ENCODE assay signal across 38 cellular contexts in the genomic region with DNA sequence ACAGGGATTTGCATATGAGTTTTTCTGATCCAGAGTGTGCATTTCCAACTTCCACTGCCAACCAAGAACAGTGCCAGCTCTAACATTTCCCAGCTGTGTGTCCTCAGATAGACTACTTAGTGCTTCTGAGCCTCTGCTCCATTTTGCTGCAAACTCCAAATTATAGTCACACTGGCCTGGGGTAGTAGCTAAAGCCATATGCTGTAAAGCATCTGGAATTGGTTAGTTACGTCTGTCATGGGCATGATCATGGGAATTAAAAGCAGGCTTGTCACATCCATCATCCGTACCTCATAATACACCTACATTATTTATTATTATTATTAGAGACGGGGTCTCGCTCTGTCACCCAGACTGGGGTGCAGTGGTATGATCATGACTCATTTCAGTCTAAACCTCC. TPM values are rescaled to one million over a fixed set of nuclear protein-coding genes. Genes with fewer than 3 reads are reported as not detected.
"Had no signal": no experiment of that assay in that cellular context is flagged by ENCODE, and none has a peak within 500 bp of the region (broad histone marks: within the 10 kb centered on the region; RNA-seq: fewer than 3 reads in every experiment).

No MANE protein-coding gene starts in this region.

- H3K27ac Mint-ChIP-seq: activated B cell treated with CpG ODN at 0.5 μM for 24 hours; activated CD4-positive, alpha-beta memory T cell treated with anti-CD3 and anti-CD28 coated beads for 36 hours; activated CD4-positive, alpha-beta T cell treated with anti-CD3 and anti-CD28 coated beads, Interleukin-2, amount 10 ng/mL, durations not matched to agents 24 days and 14 days; activated CD8-positive, alpha-beta T cell treated with anti-CD3 and anti-CD28 coated beads for 36 hours; activated naive CD4-positive, alpha-beta T cell treated with anti-CD3 and anti-CD28 coated beads for 36 hours; activated naive CD4-positive, alpha-beta T cell treated with anti-CD3 and anti-CD28 coated beads, Interleukin-2, amount 50 U/mL, for 72 hours; activated naive CD8-positive, alpha-beta T cell treated with anti-CD3 and anti-CD28 coated beads for 36 hours; activated T-cell treated with anti-CD3 and anti-CD28 coated beads, Interleukin-2, amount 50 U/mL, for 72 hours; activated T-helper 1 cell treated with anti-CD3 and anti-CD28 coated beads, Interleukin-12 subunit alpha, Interleukin-12 subunit beta, Interleukin-2, Interleukin-4 antibody, amounts not matched to agents 30 ng/mL and 10 ng/mL and 1 ng/mL, durations not matched to agents 14 hours and 24 hours and 36 hours; activated T-helper 17 cell treated with anti-CD3 and anti-CD28 coated beads, Interleukin-2, amount 50 U/mL, for 72 hours; T-helper 1 cell treated with Interleukin-12 subunit alpha and Interleukin-12 subunit beta and Interleukin-4 antibody, amounts not matched to agents 30 μg/mL and 1 μg/mL, for 36 hours; T-helper 2 cell treated with Interferon-gamma antibody and Interleukin-4, amounts not matched to agents 5 μg/mL and 100 μg/mL, for 36 hours had no signal

- ATAC-seq: activated CD8-positive, alpha-beta T cell treated with anti-CD3 and anti-CD28 coated beads for 36 hours; activated naive CD4-positive, alpha-beta T cell treated with anti-CD3 and anti-CD28 coated beads, Interleukin-2, amount 50 U/mL, for 72 hours; activated T-cell treated with anti-CD3 and anti-CD28 coated beads, Interleukin-2, amount 50 U/mL, for 4 hours; activated T-cell treated with anti-CD3 and anti-CD28 coated beads, Interleukin-2, amount 50 U/mL, for 72 hours; activated T-helper 17 cell treated with anti-CD3 and anti-CD28 coated beads, Interleukin-2, amount 50 U/mL, for 72 hours had no signal

- H3K27ac ChIP-seq: adrenal gland, ascending aorta, cardiac muscle cell, VCaP had no signal

- H3K27me3 Mint-ChIP-seq: brain had no signal

- H3K4me1 ChIP-seq: adrenal gland, ascending aorta had no signal

- H3K36me3 ChIP-seq: adrenal gland, ascending aorta, cardiac muscle cell had no signal

- H3K9me3 ChIP-seq: adrenal gland, ascending aorta had no signal

- H3K4me3 ChIP-seq: adrenal gland, ascending aorta, cardiac muscle cell had no signal

- H3K27me3 ChIP-seq: adrenal gland, ascending aorta had no signal

- DNase-seq: activated B cell treated with CpG ODN at 0.5 μM for 24 hours; activated CD4-positive, alpha-beta memory T cell treated with anti-CD3 and anti-CD28 coated beads for 36 hours; activated CD4-positive, alpha-beta T cell treated with anti-CD3 and anti-CD28 coated beads for 4 hours; activated CD4-positive, alpha-beta T cell treated with anti-CD3 and anti-CD28 coated beads, Interleukin-2, amount 10 ng/mL, durations not matched to agents 24 days and 14 days; activated CD4-positive, alpha-beta T cell treated with anti-CD3 and anti-CD28 coated beads, Interleukin-2, amount 50 U/mL, for 1 hour; activated CD4-positive, alpha-beta T cell treated with anti-CD3 and anti-CD28 coated beads, Interleukin-2, amount 50 U/mL, for 4 hours; activated CD4-positive, CD25-positive, alpha-beta regulatory T cell treated with anti-CD3 and anti-CD28 coated beads, Interleukin-2, amount 50 U/mL, for 72 hours; activated CD8-positive, alpha-beta memory T cell treated with anti-CD3 and anti-CD28 coated beads, Interleukin-2, amount 50 U/mL, for 48 hours; activated CD8-positive, alpha-beta T cell treated with anti-CD3 and anti-CD28 coated beads for 36 hours; activated effector memory CD4-positive, alpha-beta T cell treated with anti-CD3 and anti-CD28 coated beads, Interleukin-2, amount 50 U/mL, for 16 hours; activated gamma-delta T cell treated with Interleukin-2 at 50 U/mL for 16 hours; activated naive CD4-positive, alpha-beta T cell; activated naive CD4-positive, alpha-beta T cell treated with anti-CD3 and anti-CD28 coated beads for 36 hours; activated naive CD4-positive, alpha-beta T cell treated with anti-CD3 and anti-CD28 coated beads, Interleukin-2, amount 50 U/mL, for 16 hours; activated naive CD8-positive, alpha-beta T cell treated with anti-CD3 and anti-CD28 coated beads for 36 hours; activated T-cell treated with anti-CD3 and anti-CD28 coated beads, Interleukin-2, amount 50 U/mL, for 4 hours; activated T-cell treated with anti-CD3 and anti-CD28 coated beads, Interleukin-2, amount 50 U/mL, for 72 hours; adrenal gland; amygdala; anterior cingulate cortex; caudate nucleus; cerebellar nuclear complex; SW 1271; T-helper 1 cell; T-helper 2 cell; T-helper 9 cell had no signal

- H3K4me1 Mint-ChIP-seq: activated CD4-positive, alpha-beta T cell treated with anti-CD3 and anti-CD28 coated beads, Interleukin-2, amount 10 ng/mL, durations not matched to agents 24 days and 14 days; activated naive CD8-positive, alpha-beta T cell treated with anti-CD3 and anti-CD28 coated beads for 36 hours; central memory CD8-positive, alpha-beta T cell had no signal

- H3K4me3 Mint-ChIP-seq: activated B cell treated with CpG ODN at 0.5 μM for 24 hours; activated CD4-positive, alpha-beta memory T cell treated with anti-CD3 and anti-CD28 coated beads for 36 hours; activated CD4-positive, alpha-beta T cell treated with anti-CD3 and anti-CD28 coated beads, Interleukin-2, amount 10 ng/mL, durations not matched to agents 24 days and 14 days; activated CD8-positive, alpha-beta T cell treated with anti-CD3 and anti-CD28 coated beads for 36 hours; activated naive CD4-positive, alpha-beta T cell treated with anti-CD3 and anti-CD28 coated beads for 36 hours; activated naive CD8-positive, alpha-beta T cell treated with anti-CD3 and anti-CD28 coated beads for 36 hours; activated T-cell treated with anti-CD3 and anti-CD28 coated beads, Interleukin-2, amount 50 U/mL, for 4 hours; activated T-cell treated with anti-CD3 and anti-CD28 coated beads, Interleukin-2, amount 50 U/mL, for 72 hours; activated T-helper 1 cell treated with anti-CD3 and anti-CD28 coated beads, Interleukin-12 subunit alpha, Interleukin-12 subunit beta, Interleukin-2, Interleukin-4 antibody, amounts not matched to agents 30 ng/mL and 10 ng/mL and 1 ng/mL, durations not matched to agents 14 hours and 24 hours and 36 hours; activated T-helper 17 cell treated with anti-CD3 and anti-CD28 coated beads, Interleukin-2, amount 50 U/mL, for 72 hours; brain; central memory CD8-positive, alpha-beta T cell; T-helper 1 cell treated with Interleukin-12 subunit alpha and Interleukin-12 subunit beta and Interleukin-4 antibody, amounts not matched to agents 30 μg/mL and 1 μg/mL, for 36 hours; T-helper 2 cell treated with Interferon-gamma antibody and Interleukin-4, amounts not matched to agents 5 μg/mL and 100 μg/mL, for 36 hours had no signal

- H3K9me3 Mint-ChIP-seq: activated B cell treated with CpG ODN at 0.5 μM for 24 hours; activated CD4-positive, alpha-beta memory T cell treated with anti-CD3 and anti-CD28 coated beads for 36 hours; activated CD4-positive, alpha-beta T cell treated with anti-CD3 and anti-CD28 coated beads, Interleukin-2, amount 10 ng/mL, durations not matched to agents 24 days and 14 days; activated CD8-positive, alpha-beta T cell treated with anti-CD3 and anti-CD28 coated beads for 36 hours; activated naive CD4-positive, alpha-beta T cell treated with anti-CD3 and anti-CD28 coated beads for 36 hours; activated naive CD4-positive, alpha-beta T cell treated with anti-CD3 and anti-CD28 coated beads, Interleukin-2, amount 50 U/mL, for 72 hours; activated naive CD8-positive, alpha-beta T cell treated with anti-CD3 and anti-CD28 coated beads for 36 hours; activated T-cell treated with anti-CD3 and anti-CD28 coated beads, Interleukin-2, amount 50 U/mL, for 4 hours; activated T-cell treated with anti-CD3 and anti-CD28 coated beads, Interleukin-2, amount 50 U/mL, for 72 hours; activated T-helper 1 cell treated with anti-CD3 and anti-CD28 coated beads, Interleukin-12 subunit alpha, Interleukin-12 subunit beta, Interleukin-2, Interleukin-4 antibody, amounts not matched to agents 30 ng/mL and 10 ng/mL and 1 ng/mL, durations not matched to agents 14 hours and 24 hours and 36 hours; activated T-helper 17 cell treated with anti-CD3 and anti-CD28 coated beads, Interleukin-2, amount 50 U/mL, for 72 hours; central memory CD8-positive, alpha-beta T cell; T-helper 1 cell treated with Interleukin-12 subunit alpha and Interleukin-12 subunit beta and Interleukin-4 antibody, amounts not matched to agents 30 μg/mL and 1 μg/mL, for 36 hours; T-helper 2 cell treated with Interferon-gamma antibody and Interleukin-4, amounts not matched to agents 5 μg/mL and 100 μg/mL, for 36 hours had no signal

- H3K36me3 Mint-ChIP-seq: activated CD4-positive, alpha-beta memory T cell treated with anti-CD3 and anti-CD28 coated beads for 36 hours; activated naive CD4-positive, alpha-beta T cell treated with anti-CD3 and anti-CD28 coated beads, Interleukin-2, amount 50 U/mL, for 72 hours; activated naive CD8-positive, alpha-beta T cell treated with anti-CD3 and anti-CD28 coated beads for 36 hours had no signal

RNA-seq across cellular contexts. Expression of gene ELAVL3, which starts 7.1 kb away (rescaled TPM):
- total RNA-seq: activated B cell treated with CpG ODN at 0.5 μM for 24 hours; activated CD4-positive, alpha-beta memory T cell treated with anti-CD3 and anti-CD28 coated beads for 36 hours; activated CD4-positive, alpha-beta T cell treated with anti-CD3 and anti-CD28 coated beads, Interleukin-2, amount 10 ng/mL, durations not matched to agents 24 days and 14 days; activated CD8-positive, alpha-beta memory T cell treated with anti-CD3 and anti-CD28 coated beads for 36 hours; activated CD8-positive, alpha-beta T cell treated with anti-CD3 and anti-CD28 coated beads for 36 hours; activated naive CD4-positive, alpha-beta T cell treated with anti-CD3 and anti-CD28 coated beads for 36 hours; activated naive CD4-positive, alpha-beta T cell treated with anti-CD3 and anti-CD28 coated beads, Interleukin-2, amount 50 U/mL, for 72 hours; activated naive CD8-positive, alpha-beta T cell treated with anti-CD3 and anti-CD28 coated beads for 36 hours; ascending aorta; bronchial epithelial cell had no signal

RNA-seq across cellular contexts. Expression of gene ODAD3, which starts 38.8 kb away (rescaled TPM):
- total RNA-seq: activated T-helper 1 cell treated with anti-CD3 and anti-CD28 coated beads, Interleukin-12 subunit alpha, Interleukin-12 subunit beta, Interleukin-2, Interleukin-4 antibody, amounts not matched to agents 30 ng/mL and 10 ng/mL and 1 ng/mL, durations not matched to agents 14 hours and 24 hours and 36 hours; ascending aorta; bronchial epithelial cell had no signal

RNA-seq across cellular contexts. Expression of gene RGL3, which starts 54.6 kb away (rescaled TPM):
- total RNA-seq: activated CD4-positive, alpha-beta memory T cell treated with anti-CD3 and anti-CD28 coated beads for 36 hours; activated CD4-positive, alpha-beta T cell treated with anti-CD3 and anti-CD28 coated beads, Interleukin-2, amount 10 ng/mL, durations not matched to agents 24 days and 14 days; activated CD8-positive, alpha-beta memory T cell treated with anti-CD3 and anti-CD28 coated beads for 36 hours; activated CD8-positive, alpha-beta T cell treated with anti-CD3 and anti-CD28 coated beads for 36 hours; activated naive CD4-positive, alpha-beta T cell treated with anti-CD3 and anti-CD28 coated beads for 36 hours; activated naive CD4-positive, alpha-beta T cell treated with anti-CD3 and anti-CD28 coated beads, Interleukin-2, amount 50 U/mL, for 72 hours; activated naive CD8-positive, alpha-beta T cell treated with anti-CD3 and anti-CD28 coated beads for 36 hours; activated T-cell treated with anti-CD3 and anti-CD28 coated beads, Interleukin-2, amount 50 U/mL, for 72 hours; activated T-helper 1 cell treated with anti-CD3 and anti-CD28 coated beads, Interleukin-12 subunit alpha, Interleukin-12 subunit beta, Interleukin-2, Interleukin-4 antibody, amounts not matched to agents 30 ng/mL and 10 ng/mL and 1 ng/mL, durations not matched to agents 14 hours and 24 hours and 36 hours had no signal
